ENCODE assay signal across 9 cellular contexts in the genomic region with DNA sequence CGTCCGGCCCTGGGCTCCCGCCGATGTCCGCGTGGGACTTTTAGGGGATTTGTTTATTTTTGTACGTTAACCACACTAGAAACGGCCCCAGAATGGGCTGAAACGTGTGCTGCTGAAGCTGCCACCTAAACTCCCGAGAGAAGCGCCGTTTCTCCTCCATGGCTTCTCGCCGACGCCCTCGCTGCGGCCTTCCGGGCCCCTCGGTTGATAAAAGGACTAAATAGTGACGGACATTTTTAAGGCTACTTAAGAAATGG. TPM values are rescaled to one million over a fixed set of nuclear protein-coding genes. Genes with fewer than 3 reads are reported as not detected.
A peak's percentile ranks its signal among the peaks of the same experiment; 100 is the strongest.
DNase-seq lines count a peak whose midpoint lies in the region; ATAC-seq, FAIRE-seq and TF ChIP-seq lines count a peak whose summit lies in the region.
"Had no signal": no experiment of that assay in that cellular context is flagged by ENCODE, and none has a peak within 500 bp of the region (broad histone marks: within the 10 kb centered on the region; RNA-seq: fewer than 3 reads in every experiment).

No MANE protein-coding gene starts in this region.

- H3K79me2 ChIP-seq in ACC112 (ENCODE audit: control insufficient read depth, insufficient read depth, low read length, unreplicated experiment) (peaks cover 29% of the 10 kb centered on the region), HCT116 (ENCODE audit: insufficient read depth, low read length) (peaks cover 36% of the 10 kb centered on the region), keratinocyte (ENCODE audit: control insufficient read depth, insufficient read depth, low read length) (peaks cover 42% of the 10 kb centered on the region)

- H3K9me3 ChIP-seq in HCT116 (ENCODE audit: control insufficient read depth in 1 of 2, insufficient read depth in 1 of 2, low read depth in 1 of 2, low read length in 2 of 2) (no peaks in the 10 kb centered on the region), keratinocyte (ENCODE audit: control insufficient read depth, low read depth, low read length) (no peaks in the 10 kb centered on the region)

- ATAC-seq in HCT116 (no peak), GM21423 (IDR thresholded peaks at IDR 0.05; ENCODE audit: unreplicated experiment) (no peak), GM18511 (IDR thresholded peaks at IDR 0.05; ENCODE audit: unreplicated experiment) (no peak)
- peak; percentile 0 for ATAC-seq in activated T-helper 17 cell treated with anti-CD3 and anti-CD28 coated beads, Interleukin-2, amount 50 U/mL, for 72 hours (replicated peaks)

- FAIRE-seq in keratinocyte (lab: Jason Lieb, UNC) = no peak

- H3K27me3 Mint-ChIP-seq in activated T-helper 17 cell treated with anti-CD3 and anti-CD28 coated beads, Interleukin-2, amount 50 U/mL, for 72 hours = no peaks in the 10 kb centered on the region

- H3K9ac ChIP-seq in HCT116 (ENCODE audit: low read length) (no peak overlapping the region), keratinocyte (ENCODE audit: control insufficient read depth, extremely low read depth, insufficient read depth, low read length) (peak overlapping the region; percentile 76)

- no TSS peak for BruUV-seq in HCT116 (replicated peaks; lab: Mats Ljungman, UMichigan)

- H2AFZ ChIP-seq in ACC112 (ENCODE audit: low read length, unreplicated experiment) = peak overlapping the region; percentile 88
- no peak overlapping the region for H2AFZ ChIP-seq in HCT116 (ENCODE audit: low read depth, low read length, poor library complexity, severe bottlenecking)
- H2AFZ ChIP-seq in keratinocyte (ENCODE audit: control insufficient read depth, low read length) = peak overlapping the region; percentile 85

- no peaks in the 10 kb centered on the region for H3K36me3 ChIP-seq in ACC112 (ENCODE audit: insufficient read depth, low read length)
- no peaks in the 10 kb centered on the region for H3K36me3 ChIP-seq in HCT116 (ENCODE audit: control insufficient read depth in 1 of 2, insufficient read depth in 2 of 2, low read length in 2 of 2)
- no peaks in the 10 kb centered on the region for H3K36me3 ChIP-seq in keratinocyte (ENCODE audit: control insufficient read depth in 2 of 2, extremely low read depth in 1 of 2, insufficient read depth in 2 of 2, low read length in 2 of 2)

- H3K36me3 Mint-ChIP-seq in activated T-helper 17 cell treated with anti-CD3 and anti-CD28 coated beads, Interleukin-2, amount 50 U/mL, for 72 hours (ENCODE audit: low read depth) = peaks cover 21% of the 10 kb centered on the region

- peaks cover 19% of the 10 kb centered on the region for H3K4me1 ChIP-seq in ACC112 (ENCODE audit: control insufficient read depth, insufficient read depth, low read length, unreplicated experiment)
- peaks cover 30 to 43% of the 10 kb centered on the region in 2 experiments for H3K4me1 ChIP-seq in HCT116 (ENCODE audit: control insufficient read depth in 1 of 2, insufficient read depth in 2 of 2, low read length in 2 of 2)
- H3K4me1 ChIP-seq in keratinocyte (ENCODE audit: control insufficient read depth, extremely low read depth, insufficient read depth, low read length) = peaks cover 50% of the 10 kb centered on the region

- H3K4me3 Mint-ChIP-seq in activated T-helper 17 cell treated with anti-CD3 and anti-CD28 coated beads, Interleukin-2, amount 50 U/mL, for 72 hours = peak overlapping the region; percentile 94

- H3K4me2 ChIP-seq in HCT116 (ENCODE audit: low read length) (peak overlapping the region; percentile 97), keratinocyte (ENCODE audit: control insufficient read depth, extremely low read depth, insufficient read depth, low read depth, low read length) (peak overlapping the region; percentile 95)

- H3K9me2 ChIP-seq in HCT116 (ENCODE audit: insufficient read depth) = no peaks in the 10 kb centered on the region

- H3K9me1 ChIP-seq in keratinocyte (ENCODE audit: control insufficient read depth, extremely low read depth, insufficient read depth, low read length) = peaks cover 7% of the 10 kb centered on the region

- intact Hi-C loops in HCT116 (cut with micrococcal nuclease) = no loop called here

- H3K27ac ChIP-seq in ACC112 (ENCODE audit: low read depth, low read length) = peak overlapping the region; percentile 24; the same call in 1 of the 2 replicates
- H3K27ac ChIP-seq in HCT116 (ENCODE audit: low read depth, low read length) = peak overlapping the region; percentile 69; the same call in 1 of the 2 replicates
- peak overlapping the region; percentile 69 for H3K27ac ChIP-seq in keratinocyte (ENCODE audit: control insufficient read depth, insufficient read depth, low read length)
- H3K27ac ChIP-seq: foreskin keratinocyte had no signal

- dilution Hi-C loops in keratinocyte (cut with MboI; ENCODE audit: extremely low pct_ligation_motif_present, low sequenced_read_pairs) = no loop called here

- H3K27me3 ChIP-seq in ACC112 (ENCODE audit: insufficient read depth, low read length) = no peaks in the 10 kb centered on the region
- no peaks in the 10 kb centered on the region for H3K27me3 ChIP-seq in HCT116 (ENCODE audit: insufficient read depth, low read length)
- H3K27me3 ChIP-seq in keratinocyte (ENCODE audit: control insufficient read depth, extremely low read depth, insufficient read depth, low read length) = no peaks in the 10 kb centered on the region
- H3K27me3 ChIP-seq: foreskin keratinocyte had no signal

- POLR2A ChIA-PET in HCT116 (lab: Charles Lee) = interaction anchor here (0.9 to 1.4 kb wide), 2 partner anchors 10 to 53 kb away, joined by 3 to 6 read pairs; no protein-coding TSS in a partner anchor

- DNase-seq in HCT116 (ENCODE audit: low read depth, low spot score) (no peak), keratinocyte (ENCODE audit: low read depth, low spot score) (no peak), superior temporal gyrus (ENCODE audit: extremely low spot score) (peak; percentile 22), NCI-H1694 treated with DMSO at 0.1 percent for 48 hours (lab: John Stamatoyannopoulos, UW) (no peak)

- H4K20me1 ChIP-seq in HCT116 (ENCODE audit: insufficient read depth) (no peaks in the 10 kb centered on the region; the same call in 1 of the 2 replicates), keratinocyte (ENCODE audit: control insufficient read depth, extremely low read depth, insufficient read depth, low read length) (peaks cover 28% of the 10 kb centered on the region)

- no peak for TF ChIP-seq POLR2A in HCT116 (IDR thresholded peaks at IDR 0.05; ENCODE audit: borderline replicate concordance, extremely low read depth, insufficient read depth, insufficient read length)

- peak overlapping the region; percentile 89 for H3K27ac Mint-ChIP-seq in activated T-helper 17 cell treated with anti-CD3 and anti-CD28 coated beads, Interleukin-2, amount 50 U/mL, for 72 hours

- TF ChIP-seq RAD21 in HCT116 (IDR thresholded peaks at IDR 0.05; ENCODE audit: low read depth) = no peak

- H3K4me3 ChIP-seq in ACC112 (ENCODE audit: low read depth, low read length) (peak overlapping the region; percentile 96), HCT116 (replicated peaks in 1 of 2; ENCODE audit: low read depth in 1 of 2, low read length in 2 of 2) (peak overlapping the region in 1 of 2 experiments; percentile 84; a peak in 2 of 4 replicates), keratinocyte (ENCODE audit: control insufficient read depth in 2 of 3, extremely low read depth in 1 of 3, insufficient read depth in 2 of 3, low read depth in 1 of 3, low read length in 3 of 3) (peak overlapping the region; percentile 74 to 92 (median 82))

- H3K9me3 Mint-ChIP-seq in activated T-helper 17 cell treated with anti-CD3 and anti-CD28 coated beads, Interleukin-2, amount 50 U/mL, for 72 hours = no peaks in the 10 kb centered on the region

- TF ChIP-seq CTCF in HCT116 (IDR thresholded peaks at IDR 0.05 in 2 of 3, conservative IDR thresholded peaks at IDR 0.05 in 1 of 3; ENCODE audit: borderline replicate concordance in 1 of 3, insufficient read depth in 1 of 3, low read depth in 2 of 3, low read length in 2 of 3) (no peak), keratinocyte (optimal IDR thresholded peaks at IDR 0.05 in 1 of 3, IDR thresholded peaks at IDR 0.05 in 1 of 3, conservative IDR thresholded peaks at IDR 0.05 in 1 of 3; ENCODE audit: extremely low read depth in 1 of 3, insufficient read depth in 2 of 3, low read length in 3 of 3) (no peak)

- RAD21 ChIA-PET in HCT116 (lab: Charles Lee; ENCODE audit: low non-redundant PET in 1 of 2, low total read pairs in 2 of 2, uncharacterized antibody in 2 of 2, unreplicated experiment in 2 of 2) = interaction anchor here in 1 of 2 experiments (1.0 kb wide), 1 partner anchor 21 kb away, joined by 3 read pairs; no protein-coding TSS in a partner anchor

- CTCF ChIA-PET in HCT116 (lab: Charles Lee) = interaction anchor here (0.7 to 2.0 kb wide), 4 partner anchors 18 to 254 kb away, joined by 3 to 10 read pairs (median 6); a partner anchor contains a TSS

- H3K4me1 Mint-ChIP-seq in activated T-helper 17 cell treated with anti-CD3 and anti-CD28 coated beads, Interleukin-2, amount 50 U/mL, for 72 hours = peaks cover 22% of the 10 kb centered on the region

RNA-seq across cellular contexts. Expression of a gene that starts 0.7 kb away (rescaled TPM):
- total RNA-seq in HCT116 (2021; ENCODE audit: unreplicated experiment) = 83.4 TPM
- 71.1 and 77.6 TPM in 2 replicates for polyA plus RNA-seq in HCT116 (2012)
- total RNA-seq in activated T-helper 17 cell treated with anti-CD3 and anti-CD28 coated beads, Interleukin-2, amount 50 U/mL, for 72 hours = 10 to 100 TPM; 76.5 to 78.8 TPM
- polyA plus RNA-seq in keratinocyte = 132 to 140 TPM (median 137 TPM) in 3 replicates
- polyA plus RNA-seq in keratinocyte (2011; ENCODE audit: low read depth) = 97.7 TPM
- 114 and 141 TPM in 2 replicates for polyA plus RNA-seq in keratinocyte (2011; cell fraction: cytosol; rRNA removed)
- 152 and 154 TPM in 2 replicates for polyA plus RNA-seq in keratinocyte (2011; cell fraction: nucleus; rRNA removed)
- 111 and 120 TPM in 2 replicates for polyA plus RNA-seq in keratinocyte (2012; ENCODE audit: low replicate concordance)
- polyA minus RNA-seq in keratinocyte = 69.3 to 118 TPM (median 90.8 TPM) in 3 replicates
- 232 TPM for polyA minus RNA-seq in keratinocyte (2011; cell fraction: cytosol; rRNA and poly(A)+ RNA removed)
- polyA minus RNA-seq in keratinocyte (2011; cell fraction: nucleus; rRNA and poly(A)+ RNA removed) = 92.1 and 106 TPM in 2 replicates

RNA-seq across cellular contexts. Expression of a gene that starts 46.5 kb away (rescaled TPM):
- total RNA-seq in HCT116 (2021; ENCODE audit: unreplicated experiment) = 1.5 TPM
- polyA plus RNA-seq in HCT116 (2012) = 0.10 and 0.17 TPM in 2 replicates
- 100 to 1,000 TPM; 240 to 302 TPM for total RNA-seq in activated T-helper 17 cell treated with anti-CD3 and anti-CD28 coated beads, Interleukin-2, amount 50 U/mL, for 72 hours
- polyA plus RNA-seq in keratinocyte = 0.55 to 0.86 TPM (median 0.72 TPM) in 3 replicates
- not detected for polyA plus RNA-seq in keratinocyte (2011; ENCODE audit: low read depth)
- 0.29 and 1.0 TPM in 2 replicates for polyA plus RNA-seq in keratinocyte (2011; cell fraction: cytosol; rRNA removed)
- polyA plus RNA-seq in keratinocyte (2011; cell fraction: nucleus; rRNA removed) = 2.0 and 2.7 TPM in 2 replicates
- polyA plus RNA-seq in keratinocyte (2012; ENCODE audit: low replicate concordance) = 0.17 and 1.0 TPM in 2 replicates
- polyA minus RNA-seq in keratinocyte = 0.40 to 3.1 TPM (median 1.4 TPM) in 3 replicates
- 6.5 TPM for polyA minus RNA-seq in keratinocyte (2011; cell fraction: cytosol; rRNA and poly(A)+ RNA removed)
- polyA minus RNA-seq in keratinocyte (2011; cell fraction: nucleus; rRNA and poly(A)+ RNA removed) = 3.8 and 6.5 TPM in 2 replicates

RNA-seq across cellular contexts. Expression of a gene that starts 56.3 kb away (rescaled TPM):
- total RNA-seq in HCT116 (2021; ENCODE audit: unreplicated experiment) = 31.5 TPM
- polyA plus RNA-seq in HCT116 (2012) = 26.5 and 27.5 TPM in 2 replicates
- total RNA-seq in activated T-helper 17 cell treated with anti-CD3 and anti-CD28 coated beads, Interleukin-2, amount 50 U/mL, for 72 hours = 10 to 100 TPM; 52.6 to 86.2 TPM
- 69.3 to 132 TPM (median 115 TPM) in 3 replicates for polyA plus RNA-seq in keratinocyte
- polyA plus RNA-seq in keratinocyte (2011; ENCODE audit: low read depth) = 21.6 TPM
- 134 and 154 TPM in 2 replicates for polyA plus RNA-seq in keratinocyte (2011; cell fraction: cytosol; rRNA removed)
- polyA plus RNA-seq in keratinocyte (2011; cell fraction: nucleus; rRNA removed) = 33.1 and 37.7 TPM in 2 replicates
- 51.1 and 105 TPM in 2 replicates for polyA plus RNA-seq in keratinocyte (2012; ENCODE audit: low replicate concordance)
- 62.1 to 83.9 TPM (median 66.2 TPM) in 3 replicates for polyA minus RNA-seq in keratinocyte
- polyA minus RNA-seq in keratinocyte (2011; cell fraction: cytosol; rRNA and poly(A)+ RNA removed) = 103 TPM
- polyA minus RNA-seq in keratinocyte (2011; cell fraction: nucleus; rRNA and poly(A)+ RNA removed) = 13.4 and 18.2 TPM in 2 replicates

Comparison
In these comparisons a context has a peak if more than half of its experiments do, and no peak if none do; other contexts are left out.
1. RNA of a gene that starts 46.5 kb away (total RNA-seq): 240 to 302 TPM in activated T-helper 17 cell treated with anti-CD3 and anti-CD28 coated beads, Interleukin-2, amount 50 U/mL, for 72 hours; 1.5 TPM in HCT116 (single experiment); every median in the first group is over 10 times any median in the second.
2. Peak in every context shown above with its lines, with median percentiles within 50 percentile points of each other: H3K27ac ChIP-seq.